ENCODE assay signal across 24 cellular contexts in genomic region chr15:54502416-54503075, GRCh38.
"Had no signal": no experiment of that assay in that cellular context is flagged by ENCODE, and none has a peak within 500 bp of the region (broad histone marks: within the 10 kb centered on the region; RNA-seq: fewer than 3 reads in every experiment).

No MANE protein-coding gene starts in this region.

- DNase-seq: IMR-90, Karpas-422, KG1, MG63, NCI-H1092, NCI-H1105 treated with DMSO at 0.1 percent for 48 hours, NCI-H1417 treated with DMSO at 0.1 percent for 48 hours, NCI-H146, NCI-H1694 treated with DMSO at 0.1 percent for 48 hours, NCI-H1930, NCI-H2081, NCI-H2107, NCI-H2227 treated with DMSO at 0.1 percent for 48 hours, NCI-H510A, NCI-H524 treated with DMSO at 0.1 percent for 48 hours, NCI-H69, NCI-H774, PC-3, SHP77 treated with DMSO at 0.1 percent for 48 hours, SJCRH30 had no signal

- ATAC-seq: HepG2, Panc1, PC-3, Right ventricle myocardium inferior, SK-N-SH treated with all-trans-retinoic acid at 6 μM for 48 hours had no signal
